24 cellular contexts compared by ENCODE assay signal in genomic region chr5:54704825-54705224, GRCh38.
"Had no signal": no experiment of that assay in that cellular context is flagged by ENCODE, and none has a peak within 500 bp of the region (broad histone marks: within the 10 kb centered on the region; RNA-seq: fewer than 3 reads in every experiment).

No MANE protein-coding gene starts in this region.

- H3K4me3 ChIP-seq: adrenal gland, breast epithelium, sigmoid colon, testis, upper lobe of left lung had no signal

- ATAC-seq: activated CD4-positive, alpha-beta T cell treated with anti-CD3 and anti-CD28 coated beads for 36 hours; activated T-cell treated with anti-CD3 and anti-CD28 coated beads, Interleukin-2, amount 50 U/mL, for 4 hours; SK-N-SH treated with all-trans-retinoic acid at 6 μM for 48 hours; stimulated activated naive B cell treated with anti-CD40 and anti-IgM and Interleukin-4, amounts not matched to agents 10 μg/mL and 1 μg/mL and 100 μg/mL, for 72 hours; T-cell; WTC11 had no signal

- H3K4me3 Mint-ChIP-seq: activated CD4-positive, alpha-beta T cell treated with anti-CD3 and anti-CD28 coated beads for 36 hours; activated naive CD8-positive, alpha-beta T cell; activated T-cell treated with anti-CD3 and anti-CD28 coated beads, Interleukin-2, amount 50 U/mL, for 4 hours; endodermal cell; neural crest cell; stimulated activated naive B cell treated with anti-CD40 and anti-IgM and Interleukin-4, amounts not matched to agents 10 μg/mL and 1 μg/mL and 100 μg/mL, for 72 hours; T-cell; WTC11 had no signal

- H3K27me3 ChIP-seq: adrenal gland, breast epithelium, sigmoid colon, testis, upper lobe of left lung had no signal

- H3K27ac Mint-ChIP-seq: activated CD4-positive, alpha-beta T cell treated with anti-CD3 and anti-CD28 coated beads for 36 hours; activated naive CD8-positive, alpha-beta T cell; activated T-helper 2 cell treated with anti-CD3 and anti-CD28 coated beads, Interferon-gamma antibody, Interleukin-2, Interleukin-4, amounts not matched to agents 10 μg/mL and 5 μg/mL and 100 μg/mL, durations not matched to agents 14 hours and 24 hours and 36 hours; endodermal cell; stimulated activated naive B cell treated with anti-CD40 and anti-IgM and Interleukin-4, amounts not matched to agents 10 μg/mL and 1 μg/mL and 100 μg/mL, for 72 hours; T-cell; WTC11 had no signal

- H3K4me1 ChIP-seq: testis had no signal

- H3K4me1 Mint-ChIP-seq: activated CD4-positive, alpha-beta T cell treated with anti-CD3 and anti-CD28 coated beads for 36 hours had no signal

- H3K27me3 Mint-ChIP-seq: activated CD4-positive, alpha-beta T cell treated with anti-CD3 and anti-CD28 coated beads for 36 hours; activated naive CD8-positive, alpha-beta T cell; stimulated activated naive B cell treated with anti-CD40 and anti-IgM and Interleukin-4, amounts not matched to agents 10 μg/mL and 1 μg/mL and 100 μg/mL, for 72 hours; T-cell had no signal

- H3K36me3 Mint-ChIP-seq: activated naive CD8-positive, alpha-beta T cell; stimulated activated naive B cell treated with anti-CD40 and anti-IgM and Interleukin-4, amounts not matched to agents 10 μg/mL and 1 μg/mL and 100 μg/mL, for 72 hours; T-cell; WTC11 had no signal

- H3K27ac ChIP-seq: adrenal gland, breast epithelium, sigmoid colon, testis, upper lobe of left lung had no signal

- H3K9me3 Mint-ChIP-seq: activated T-cell treated with anti-CD3 and anti-CD28 coated beads, Interleukin-2, amount 50 U/mL, for 4 hours; activated T-helper 2 cell treated with anti-CD3 and anti-CD28 coated beads, Interferon-gamma antibody, Interleukin-2, Interleukin-4, amounts not matched to agents 10 μg/mL and 5 μg/mL and 100 μg/mL, durations not matched to agents 14 hours and 24 hours and 36 hours; endodermal cell; neural crest cell; stimulated activated naive B cell treated with anti-CD40 and anti-IgM and Interleukin-4, amounts not matched to agents 10 μg/mL and 1 μg/mL and 100 μg/mL, for 72 hours; T-cell; WTC11 had no signal

- DNase-seq: activated CD4-positive, alpha-beta T cell treated with anti-CD3 and anti-CD28 coated beads for 36 hours; activated CD4-positive, alpha-beta T cell treated with anti-CD3 and anti-CD28 coated beads, Interleukin-2, amount 50 U/mL, for 4 hours; activated CD8-positive, alpha-beta memory T cell treated with anti-CD3 and anti-CD28 coated beads for 24 hours; activated CD8-positive, alpha-beta memory T cell treated with anti-CD3 and anti-CD28 coated beads, Interleukin-2, amount 50 U/mL, for 4 hours; activated naive CD4-positive, alpha-beta T cell; activated T-cell treated with anti-CD3 and anti-CD28 coated beads, Interleukin-2, amount 50 U/mL, for 4 hours; adrenal gland; cortex of kidney; endodermal cell; occipital lobe; posterior cingulate gyrus; sigmoid colon; stimulated activated CD4-positive, alpha-beta T cell treated with anti-CD3 and anti-CD28 coated beads, Interleukin-2, amount 100 ng/mL, for 48 hours; stimulated activated CD8-positive, alpha-beta memory T cell treated with anti-CD3 and anti-CD28 coated beads, Interleukin-4, amount 100 ng/mL, for 48 hours; stimulated activated naive B cell treated with anti-CD40 and anti-IgM and Interleukin-4, amounts not matched to agents 10 μg/mL and 1 μg/mL and 100 μg/mL, for 72 hours; T-cell; testis; upper lobe of left lung had no signal

- H3K36me3 ChIP-seq: adrenal gland, breast epithelium, sigmoid colon, upper lobe of left lung had no signal

- H3K9me3 ChIP-seq: adrenal gland, breast epithelium, testis, upper lobe of left lung had no signal
